In the genomic region with DNA sequence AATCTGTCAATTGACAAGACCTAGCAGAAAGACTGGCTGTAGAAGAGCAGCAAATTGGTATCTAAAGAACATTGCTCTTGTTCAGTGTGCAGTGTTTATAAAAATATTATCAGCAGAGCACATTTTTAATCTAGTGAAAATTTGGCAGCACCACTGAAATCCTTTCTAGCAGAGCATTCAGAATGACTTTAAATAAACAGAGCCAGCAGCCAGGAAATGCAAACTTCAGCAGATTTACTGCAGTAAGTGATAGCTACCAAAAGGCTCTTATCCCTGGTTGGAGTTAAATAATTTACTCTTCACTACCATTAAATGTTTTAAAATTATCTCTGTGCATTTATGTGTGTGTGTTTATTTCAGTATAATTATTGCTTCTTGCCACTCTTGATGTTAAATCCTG, we compare ENCODE assay signal across 15 cellular contexts.
DNase-seq lines count a peak whose midpoint lies in the region; ATAC-seq, FAIRE-seq and TF ChIP-seq lines count a peak whose summit lies in the region.
"Had no signal": no experiment of that assay in that cellular context is flagged by ENCODE, and none has a peak within 500 bp of the region (broad histone marks: within the 10 kb centered on the region; RNA-seq: fewer than 3 reads in every experiment).

No MANE protein-coding gene starts in this region.

- H3K27ac Mint-ChIP-seq in astrocyte (ENCODE audit: unreplicated experiment), result no peak overlapping the region
- H3K27ac Mint-ChIP-seq: activated T-cell treated with anti-CD3 and anti-CD28 coated beads, Interleukin-2, amount 50 U/mL, for 72 hours; effector memory CD8-positive, alpha-beta T cell; memory B cell; type B pancreatic cell had no signal

- H3K4me3 ChIP-seq in astrocyte (ENCODE audit: insufficient read depth, low read depth, low read length) (no peak overlapping the region), heart right ventricle (no peak overlapping the region), pancreas (no peak overlapping the region)

- no peak for TF ChIP-seq CTCF in astrocyte (IDR thresholded peaks at IDR 0.05; ENCODE audit: insufficient read depth, low read depth, low read length)
- no peak for TF ChIP-seq CTCF in heart right ventricle (IDR thresholded peaks at IDR 0.05)
- no peak for TF ChIP-seq CTCF in pancreas (IDR thresholded peaks at IDR 0.05)

- no peaks in the 10 kb centered on the region for H4K20me1 ChIP-seq in astrocyte (ENCODE audit: insufficient read depth, low read length)

- H3K79me2 ChIP-seq in astrocyte (ENCODE audit: insufficient read depth, low read length), result no peaks in the 10 kb centered on the region

- H3K27me3 ChIP-seq in astrocyte (ENCODE audit: insufficient read depth, low read length) (no peaks in the 10 kb centered on the region), heart right ventricle (no peaks in the 10 kb centered on the region), pancreas (no peaks in the 10 kb centered on the region)

- ATAC-seq in heart right ventricle (peak in 5 of 8 donors; percentile 22 to 51 (median 42)), pancreas (peak in 3 of 4 donors; percentile 70 to 79 (median 76)), GM21423 (IDR thresholded peaks at IDR 0.05; ENCODE audit: unreplicated experiment) (no peak)
- ATAC-seq: activated T-cell treated with anti-CD3 and anti-CD28 coated beads, Interleukin-2, amount 50 U/mL, for 72 hours; effector memory CD8-positive, alpha-beta T cell had no signal

- H3K36me3 ChIP-seq in astrocyte (ENCODE audit: insufficient read depth, low read length), result no peaks in the 10 kb centered on the region
- no peaks in the 10 kb centered on the region for H3K36me3 ChIP-seq in heart right ventricle
- H3K36me3 ChIP-seq in pancreas, result no peaks in the 10 kb centered on the region

- H2AFZ ChIP-seq in astrocyte (ENCODE audit: low read depth, low read length), result no peak overlapping the region

- DNase-seq in NCI-H1092 treated with DMSO at 0.1 percent for 48 hours (lab: John Stamatoyannopoulos, UW) (peak; percentile 52), NCI-H1092 (lab: John Stamatoyannopoulos, UW) (no peak), astrocyte (ENCODE audit: low read depth) (peak; percentile 53), heart right ventricle (no peak), pancreas (no peak), NCI-H2029 (lab: John Stamatoyannopoulos, UW) (no peak), urothelium cell line (ENCODE audit: low spot score) (no peak)
- DNase-seq: 8988T; activated CD4-positive, alpha-beta T cell treated with anti-CD3 and anti-CD28 coated beads for 4 hours; activated T-cell treated with anti-CD3 and anti-CD28 coated beads, Interleukin-2, amount 50 U/mL, for 72 hours; effector memory CD8-positive, alpha-beta T cell; NCI-H1930 had no signal

- no peaks in the 10 kb centered on the region for H3K9me3 Mint-ChIP-seq in astrocyte (ENCODE audit: unreplicated experiment)
- H3K9me3 Mint-ChIP-seq: effector memory CD8-positive, alpha-beta T cell; memory B cell had no signal

- no peaks in the 10 kb centered on the region for H3K27me3 Mint-ChIP-seq in astrocyte (ENCODE audit: low read depth, unreplicated experiment)
- H3K27me3 Mint-ChIP-seq: effector memory CD8-positive, alpha-beta T cell; memory B cell; type B pancreatic cell had no signal

- H3K9me3 ChIP-seq in astrocyte (ENCODE audit: insufficient read depth, low read depth, low read length) (no peaks in the 10 kb centered on the region), heart right ventricle (no peaks in the 10 kb centered on the region), pancreas (no peaks in the 10 kb centered on the region)

- no peak overlapping the region for H3K9ac ChIP-seq in astrocyte (ENCODE audit: low read length)

- peaks cover 1% of the 10 kb centered on the region for H3K36me3 Mint-ChIP-seq in astrocyte (ENCODE audit: low read depth, unreplicated experiment)
- H3K36me3 Mint-ChIP-seq: memory B cell, type B pancreatic cell had no signal

- H3K4me3 Mint-ChIP-seq in astrocyte (ENCODE audit: unreplicated experiment), result no peak overlapping the region
- H3K4me3 Mint-ChIP-seq: activated T-cell treated with anti-CD3 and anti-CD28 coated beads, Interleukin-2, amount 50 U/mL, for 72 hours; effector memory CD8-positive, alpha-beta T cell; memory B cell; type B pancreatic cell had no signal

- H3K4me2 ChIP-seq in astrocyte (ENCODE audit: low read length), result no peak overlapping the region

- peak; percentile 17 for FAIRE-seq in astrocyte (lab: Jason Lieb, UNC)
- no peak for FAIRE-seq in pancreas (lab: Jason Lieb, UNC)
- no peak for FAIRE-seq in urothelium cell line (lab: Jason Lieb, UNC)

- H3K27ac ChIP-seq in astrocyte (ENCODE audit: low read depth, low read length) (no peak overlapping the region), heart right ventricle (peak overlapping the region in 8 of 10 donors; percentile 2 to 67 (median 42)), pancreas (no peak overlapping the region)

- intact Hi-C loops in heart right ventricle (cut with DNase I) (loop anchor here in 3 of 10 donors (10.0 kb wide), 3 partner anchors 201 to 591 kb away; a partner anchor contains a TSS), pancreas (cut with DNase I) (no loop called here)

- peaks cover 6% of the 10 kb centered on the region for H3K4me1 ChIP-seq in astrocyte (ENCODE audit: insufficient read depth, low read length)
- peaks cover 0 to 43% (median 15%) of the 10 kb centered on the region in 9 donors for H3K4me1 ChIP-seq in heart right ventricle
- H3K4me1 ChIP-seq in pancreas, result peaks cover 0 to 15% (median 6%) of the 10 kb centered on the region in 3 donors

- H3K4me1 Mint-ChIP-seq in astrocyte (ENCODE audit: low read depth, unreplicated experiment), result peaks cover 14% of the 10 kb centered on the region

Comparison
In these comparisons a context has a peak if more than half of its experiments do, and no peak if none do; other contexts are left out.
1. DNase-seq: peak in NCI-H1092 treated with DMSO at 0.1 percent for 48 hours (single experiment) and astrocyte (single experiment); none in NCI-H1092 (single experiment), heart right ventricle (0 of 2), pancreas (0 of 6), NCI-H2029 (single experiment) and urothelium cell line (single experiment).
2. H3K27ac ChIP-seq: peak in heart right ventricle (8 of 10); none in astrocyte (single experiment) and pancreas (0 of 4).